11 cellular contexts compared by ENCODE assay signal in the genomic region with DNA sequence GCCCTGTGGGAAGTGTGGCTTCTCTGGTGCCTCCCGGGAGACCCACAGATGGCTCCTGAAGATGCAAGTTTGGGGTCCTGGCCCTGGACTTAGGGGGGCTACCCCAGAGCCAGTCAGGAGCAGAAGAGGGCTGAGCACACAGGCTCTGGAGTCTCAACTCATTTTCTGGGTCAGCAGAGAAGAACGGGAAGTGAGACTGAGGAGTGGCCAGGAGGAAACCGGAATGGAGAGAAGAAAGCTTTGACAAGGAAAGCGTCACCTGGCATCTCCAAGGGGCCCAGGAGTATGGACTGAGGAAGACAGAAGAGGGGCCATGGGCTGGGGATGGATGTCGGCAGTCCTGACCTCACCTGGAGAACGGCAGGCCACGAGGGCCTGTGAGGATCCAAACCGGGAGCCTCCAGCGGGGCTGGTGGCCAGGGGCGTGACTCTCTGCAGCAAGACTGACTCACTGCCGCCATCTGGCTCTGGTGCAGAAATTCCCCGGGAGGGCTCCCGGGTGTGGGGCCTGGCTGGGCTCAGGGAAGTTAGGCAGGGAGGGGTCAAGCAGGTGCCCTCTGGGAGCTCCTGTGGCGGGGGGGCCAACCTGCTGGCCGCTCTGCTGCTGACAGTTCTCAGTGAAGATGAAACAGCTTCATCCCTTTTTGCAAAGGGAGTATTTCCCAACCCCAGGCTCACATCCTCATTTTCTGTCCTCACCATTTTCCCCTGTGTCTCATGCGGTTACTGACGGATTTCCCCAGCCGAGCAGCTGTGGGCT. TPM values are rescaled to one million over a fixed set of nuclear protein-coding genes. Genes with fewer than 3 reads are reported as not detected.
DNase-seq lines count a peak whose midpoint lies in the region; ATAC-seq, FAIRE-seq and TF ChIP-seq lines count a peak whose summit lies in the region.
"Had no signal": no experiment of that assay in that cellular context is flagged by ENCODE, and none has a peak within 500 bp of the region (broad histone marks: within the 10 kb centered on the region; RNA-seq: fewer than 3 reads in every experiment).

No MANE protein-coding gene starts in this region.

- DNase-seq in A549 (ENCODE audit: low read depth in 1 of 2, low spot score in 1 of 2) (peak; percentile 51 to 88), MG63 (peak; percentile 75), lung (ENCODE audit: low spot score) (no peak), T-helper 2 cell (no peak), mesenteric fat pad (ENCODE audit: low spot score) (no peak)
- no peak for DNase-seq in central memory CD8-positive, alpha-beta T cell (ENCODE audit: low spot score in 2 of 2)
- DNase-seq: activated naive CD8-positive, alpha-beta T cell treated with anti-CD3 and anti-CD28 coated beads, Interleukin-2, amount 10 ng/mL, durations not matched to agents 7 days and 5 days; NCI-H1105 treated with DMSO at 0.1 percent for 48 hours had no signal

- 0 out of 3 replicates have a peak overlapping the region, but pooled peaks have one; percentile 31 for H3K4me2 ChIP-seq in A549

- no peak for TF ChIP-seq EP300 in A549 (IDR thresholded peaks at IDR 0.05)

- no peak for TF ChIP-seq POLR2A in A549 (IDR thresholded peaks at IDR 0.05; ENCODE audit: low read length)

- H3K27ac ChIP-seq in A549 (peak overlapping the region in 1 of 2 experiments; percentile 51; a peak in 4 of 6 replicates), lung (ENCODE audit: low read depth in 1 of 2, low read length in 1 of 2) (peak overlapping the region in 1 of 2 donors; percentile 57)

- H3K27me3 Mint-ChIP-seq in central memory CD8-positive, alpha-beta T cell, result no peaks in the 10 kb centered on the region
- H3K27me3 Mint-ChIP-seq: activated naive CD8-positive, alpha-beta T cell treated with anti-CD3 and anti-CD28 coated beads, Interleukin-2, amount 10 ng/mL, durations not matched to agents 7 days and 5 days; stimulated activated naive CD8-positive, alpha-beta T cell treated with anti-CD3 and anti-CD28 coated beads, Interleukin-15, Interleukin-2, amounts not matched to agents 100 ng/mL and 50 ng/mL, for 24 hours had no signal

- WGBS in A549 (ENCODE audit: missing lambda C conversion rate), result 49% methylated on average over 18 of the region's 18 CpGs
- WGBS in lung, 2 donors, result 31 to 74% methylated on average over 17 to 18 of the region's 18 CpGs

- no peaks in the 10 kb centered on the region for H3K27me3 ChIP-seq in MG63
- no peaks in the 10 kb centered on the region for H3K27me3 ChIP-seq in lung (ENCODE audit: control insufficient read depth, insufficient read depth)

- no peaks in the 10 kb centered on the region for H3K9me3 ChIP-seq in A549
- no peaks in the 10 kb centered on the region for H3K9me3 ChIP-seq in MG63
- peaks cover 0 to 2% of the 10 kb centered on the region in 2 donors for H3K9me3 ChIP-seq in lung (ENCODE audit: control insufficient read depth in 2 of 2, insufficient read depth in 1 of 2, low read length in 1 of 2)

- ATAC-seq in A549 (peak; percentile 88 to 89), lung (ENCODE audit: insufficient read depth, low FRiP score) (peak; percentile 60), GM18858 (IDR thresholded peaks at IDR 0.05; ENCODE audit: unreplicated experiment) (no peak), HG02610 (IDR thresholded peaks at IDR 0.05; ENCODE audit: unreplicated experiment) (no peak)
- peak; percentile 19 for ATAC-seq in central memory CD8-positive, alpha-beta T cell (replicated peaks; ENCODE audit: extremely low read depth, poor library complexity, severe bottlenecking)

- H3K36me3 ChIP-seq in MG63 (peaks cover 76% of the 10 kb centered on the region), lung (ENCODE audit: control insufficient read depth in 2 of 2, insufficient read depth in 2 of 2, low read length in 2 of 2) (peaks cover 11 to 51% of the 10 kb centered on the region in 2 donors)

- H3K4me1 Mint-ChIP-seq in central memory CD8-positive, alpha-beta T cell, result no peaks in the 10 kb centered on the region

- H3K27ac Mint-ChIP-seq in central memory CD8-positive, alpha-beta T cell (ENCODE audit: low read depth), result no peak overlapping the region
- H3K27ac Mint-ChIP-seq: activated naive CD8-positive, alpha-beta T cell treated with anti-CD3 and anti-CD28 coated beads, Interleukin-2, amount 10 ng/mL, durations not matched to agents 7 days and 5 days; stimulated activated naive CD8-positive, alpha-beta T cell treated with anti-CD3 and anti-CD28 coated beads, Interleukin-15, Interleukin-2, amounts not matched to agents 100 ng/mL and 50 ng/mL, for 24 hours had no signal

- H3K4me3 ChIP-seq in A549 (no peak overlapping the region), MG63 (no peak overlapping the region), lung (no peak overlapping the region)

- peak; percentile 53 to 54 for TF ChIP-seq RAD21 in A549 (conservative IDR thresholded peaks at IDR 0.05 in 1 of 2, IDR thresholded peaks at IDR 0.05 in 1 of 2)

- H3K4me1 ChIP-seq in A549 (peaks cover 9% of the 10 kb centered on the region), lung (ENCODE audit: control insufficient read depth in 2 of 2, insufficient read depth in 2 of 2, low read length in 2 of 2) (no peaks in the 10 kb centered on the region)

- no peaks in the 10 kb centered on the region for H3K9me3 Mint-ChIP-seq in central memory CD8-positive, alpha-beta T cell
- H3K9me3 Mint-ChIP-seq: activated naive CD8-positive, alpha-beta T cell treated with anti-CD3 and anti-CD28 coated beads, Interleukin-2, amount 10 ng/mL, durations not matched to agents 7 days and 5 days; stimulated activated naive CD8-positive, alpha-beta T cell treated with anti-CD3 and anti-CD28 coated beads, Interleukin-15, Interleukin-2, amounts not matched to agents 100 ng/mL and 50 ng/mL, for 24 hours had no signal

- POLR2A ChIA-PET in A549 (lab: Yijun Ruan, JAX), result no interaction called here

- H3K4me3 Mint-ChIP-seq in central memory CD8-positive, alpha-beta T cell, result no peak overlapping the region
- H3K4me3 Mint-ChIP-seq: activated naive CD8-positive, alpha-beta T cell treated with anti-CD3 and anti-CD28 coated beads, Interleukin-2, amount 10 ng/mL, durations not matched to agents 7 days and 5 days; stimulated activated naive CD8-positive, alpha-beta T cell treated with anti-CD3 and anti-CD28 coated beads, Interleukin-15, Interleukin-2, amounts not matched to agents 100 ng/mL and 50 ng/mL, for 24 hours had no signal

- peak; percentile 42 for TF ChIP-seq CTCF in A549 (IDR thresholded peaks at IDR 0.05)
- TF ChIP-seq CTCF in lung (IDR thresholded peaks at IDR 0.05; ENCODE audit: control extremely low read depth, extremely low read depth), result no peak

- CTCF ChIA-PET in A549 (lab: Yijun Ruan, JAX), result interaction anchor here (0.7 to 2.7 kb wide), 20 partner anchors 8 to 264 kb away, joined by 3 to 6 read pairs (median 4); a partner anchor contains a TSS

- FAIRE-seq in A549 (lab: Jason Lieb, UNC), result no peak

- H3K36me3 Mint-ChIP-seq in central memory CD8-positive, alpha-beta T cell (ENCODE audit: insufficient read depth), result peaks cover 20% of the 10 kb centered on the region

TF ChIP-seq in A549, 52 proteins besides CTCF, POLR2A, EP300 and RAD21:
- TF ChIP-seq, protein P1, sequence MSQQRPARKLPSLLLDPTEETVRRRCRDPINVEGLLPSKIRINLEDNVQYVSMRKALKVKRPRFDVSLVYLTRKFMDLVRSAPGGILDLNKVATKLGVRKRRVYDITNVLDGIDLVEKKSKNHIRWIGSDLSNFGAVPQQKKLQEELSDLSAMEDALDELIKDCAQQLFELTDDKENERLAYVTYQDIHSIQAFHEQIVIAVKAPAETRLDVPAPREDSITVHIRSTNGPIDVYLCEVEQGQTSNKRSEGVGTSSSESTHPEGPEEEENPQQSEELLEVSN (IDR thresholded peaks at IDR 0.05; ENCODE audit: borderline replicate concordance, low read depth), result no peak
- TF ChIP-seq, protein P2, sequence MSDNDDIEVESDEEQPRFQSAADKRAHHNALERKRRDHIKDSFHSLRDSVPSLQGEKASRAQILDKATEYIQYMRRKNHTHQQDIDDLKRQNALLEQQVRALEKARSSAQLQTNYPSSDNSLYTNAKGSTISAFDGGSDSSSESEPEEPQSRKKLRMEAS (IDR thresholded peaks at IDR 0.05), result 0 out of 2 replicates have a peak, but pooled peaks have one; percentile 21
- TF ChIP-seq SMC3 (IDR thresholded peaks at IDR 0.05), result peak; percentile 50; the same call in 2 of the 3 replicates
- TF ChIP-seq SREBF2 (IDR thresholded peaks at IDR 0.05), result no peak

RNA-seq across cellular contexts. Expression of a gene that starts 23.6 kb away (rescaled TPM):
- polyA plus RNA-seq in A549 (2011; rRNA removed), result 19.3 and 19.7 TPM in 2 replicates
- 15.8 and 18.5 TPM in 2 replicates for polyA plus RNA-seq in A549 (2012; cell fraction: cytosol; rRNA removed)
- 69.2 and 108 TPM in 2 replicates for polyA plus RNA-seq in A549 (2012; cell fraction: nucleus; rRNA removed)
- 14.5 to 19.1 TPM (median 15.7 TPM) in 3 replicates for polyA plus RNA-seq in A549 (2017; fragmentation: RNase III; extraction: RNeasy Plus Mini Kit Qiagen cat#74134 plus additional on column Dnase treatment)
- 32.9 and 46.0 TPM in 2 replicates for polyA minus RNA-seq in A549 (2011; rRNA and poly(A)+ RNA removed)
- 15.6 and 59.1 TPM in 2 replicates for total RNA-seq in MG63 (2014; rRNA removed; shearing (Covaris generic); ENCODE audit: low replicate concordance)
- total RNA-seq in lung, result 10 to 100 TPM; 22.6 to 43.3 TPM
- polyA plus RNA-seq in lung, result 10 to 100 TPM; 13.9 to 16.3 TPM
- 25.1 TPM for total RNA-seq in mesenteric fat pad

RNA-seq across cellular contexts. Expression of a gene that starts 49.8 kb away (rescaled TPM):
- polyA plus RNA-seq in A549 (2011; rRNA removed), result 446 and 516 TPM in 2 replicates
- polyA plus RNA-seq in A549 (2012; cell fraction: cytosol; rRNA removed), result 334 and 374 TPM in 2 replicates
- 111 and 169 TPM in 2 replicates for polyA plus RNA-seq in A549 (2012; cell fraction: nucleus; rRNA removed)
- polyA plus RNA-seq in A549 (2017; fragmentation: RNase III; extraction: RNeasy Plus Mini Kit Qiagen cat#74134 plus additional on column Dnase treatment), result 220 to 239 TPM (median 228 TPM) in 3 replicates
- 144 and 149 TPM in 2 replicates for polyA minus RNA-seq in A549 (2011; rRNA and poly(A)+ RNA removed)
- total RNA-seq in MG63 (2014; rRNA removed; shearing (Covaris generic); ENCODE audit: low replicate concordance), result 20.8 and 31.9 TPM in 2 replicates
- 100 to 1,000 TPM in 1 of 2 donors, 10 to 100 TPM in 1; 99.1 to 261 TPM for total RNA-seq in lung
- 100 to 1,000 TPM; 251 to 269 TPM for polyA plus RNA-seq in lung
- 229 TPM for total RNA-seq in mesenteric fat pad

RNA-seq across cellular contexts. Expression of a gene that starts 59.8 kb away (rescaled TPM):
- 172 and 192 TPM in 2 replicates for polyA plus RNA-seq in A549 (2011; rRNA removed)
- polyA plus RNA-seq in A549 (2012; cell fraction: cytosol; rRNA removed), result 74.8 and 91.9 TPM in 2 replicates
- 37.1 and 58.4 TPM in 2 replicates for polyA plus RNA-seq in A549 (2012; cell fraction: nucleus; rRNA removed)
- 135 to 142 TPM (median 136 TPM) in 3 replicates for polyA plus RNA-seq in A549 (2017; fragmentation: RNase III; extraction: RNeasy Plus Mini Kit Qiagen cat#74134 plus additional on column Dnase treatment)
- polyA minus RNA-seq in A549 (2011; rRNA and poly(A)+ RNA removed), result 102 and 122 TPM in 2 replicates
- total RNA-seq in MG63 (2014; rRNA removed; shearing (Covaris generic); ENCODE audit: low replicate concordance), result 200 and 249 TPM in 2 replicates
- 100 to 1,000 TPM in 1 of 2 donors, 10 to 100 TPM in 1; 97.4 to 161 TPM for total RNA-seq in lung
- polyA plus RNA-seq in lung, result 100 to 1,000 TPM in 1 of 2 donors, 10 to 100 TPM in 1; 84.3 to 103 TPM
- 156 TPM for total RNA-seq in mesenteric fat pad

Comparison
In these comparisons a context has a peak if more than half of its experiments do, and no peak if none do; other contexts are left out.
1. ATAC-seq: peak in A549 (2 of 2), central memory CD8-positive, alpha-beta T cell (single experiment) and lung (single experiment); none in GM18858 (single experiment) and HG02610 (single experiment).
2. DNase-seq: peak in A549 (2 of 2) and MG63 (single experiment); none in central memory CD8-positive, alpha-beta T cell (0 of 2), lung (single experiment), T-helper 2 cell (0 of 5) and mesenteric fat pad (single experiment).